Comparison of ENCODE assay signal across 30 cellular contexts in genomic region chr10:101438881-101439391, GRCh38.
A peak's percentile ranks its signal among the peaks of the same experiment; 100 is the strongest.
DNase-seq lines count a peak whose midpoint lies in the region; ATAC-seq and TF ChIP-seq lines count a peak whose summit lies in the region.
"Had no signal": no experiment of that assay in that cellular context is flagged by ENCODE, and none has a peak within 500 bp of the region (broad histone marks: within the 10 kb centered on the region; RNA-seq: fewer than 3 reads in every experiment).

No MANE protein-coding gene starts in this region.

- no peak for TF ChIP-seq POLR2A in GM18505 (IDR thresholded peaks at IDR 0.05; ENCODE audit: borderline replicate concordance, extremely low read depth, insufficient read depth, insufficient read length)

- no peak overlapping the region for H3K4me3 ChIP-seq in LNCaP clone FGC (ENCODE audit: low read depth, low read length)
- H3K4me3 ChIP-seq: ascending aorta, esophagus squamous epithelium, gastrocnemius medialis, right lobe of liver, transverse colon had no signal

- peak; percentile 72 for ATAC-seq in esophagus mucosa
- no peak for ATAC-seq in GM21390 (IDR thresholded peaks at IDR 0.05; ENCODE audit: unreplicated experiment)
- no peak for ATAC-seq in GM18505 (IDR thresholded peaks at IDR 0.05; ENCODE audit: unreplicated experiment)
- ATAC-seq in GM19351 (IDR thresholded peaks at IDR 0.05; ENCODE audit: unreplicated experiment), result no peak
- ATAC-seq: activated CD4-positive, alpha-beta T cell treated with anti-CD3 and anti-CD28 coated beads for 36 hours; CD8-positive, alpha-beta T cell; effector memory CD8-positive, alpha-beta T cell; left colon; right lobe of liver had no signal

- no peak for TF ChIP-seq CTCF in LNCaP clone FGC (IDR thresholded peaks at IDR 0.05; ENCODE audit: control insufficient read depth, extremely low read depth, insufficient read depth)

- DNase-seq in NCI-H1092 treated with DMSO at 0.1 percent for 48 hours (lab: John Stamatoyannopoulos, UW) (peak; percentile 37), NCI-H1092 (lab: John Stamatoyannopoulos, UW) (no peak), LNCaP clone FGC (ENCODE audit: low read depth) (peak; percentile 28), NCI-H446 treated with DMSO at 0.1 percent for 48 hours (lab: John Stamatoyannopoulos, UW) (peak; percentile 58)
- DNase-seq: activated CD4-positive, alpha-beta T cell treated with anti-CD3 and anti-CD28 coated beads for 36 hours; activated effector memory CD4-positive, alpha-beta T cell treated with Interleukin-2 at 50 U/mL for 16 hours; activated naive CD8-positive, alpha-beta T cell treated with anti-CD3 and anti-CD28 coated beads for 36 hours; activated T-cell treated with anti-CD3 and anti-CD28 coated beads for 4 hours; CD8-positive, alpha-beta T cell; cortex of kidney; effector memory CD8-positive, alpha-beta T cell; esophagus squamous epithelium; gastrocnemius medialis; GDM1; HFFc6; hippocampal formation; Karpas-422; left colon; NCI-H2029 treated with DMSO at 0.1 percent for 48 hours; NCI-H526 treated with DMSO at 0.1 percent for 48 hours; right lobe of liver; RPMI8226; stimulated activated CD4-positive, alpha-beta T cell treated with anti-CD3 and anti-CD28 coated beads, Interleukin-2, amount 100 ng/mL, for 48 hours; T-helper 2 cell; transverse colon had no signal
